ENCODE assay signal across 29 cellular contexts in genomic region chr1:53519412-53519811, GRCh38.
DNase-seq lines count a peak whose midpoint lies in the region; FAIRE-seq and TF ChIP-seq lines count a peak whose summit lies in the region.
"Had no signal": no experiment of that assay in that cellular context is flagged by ENCODE, and none has a peak within 500 bp of the region (broad histone marks: within the 10 kb centered on the region; RNA-seq: fewer than 3 reads in every experiment).

No MANE protein-coding gene starts in this region.

- no peaks in the 10 kb centered on the region for H3K36me3 ChIP-seq in cardiac muscle cell
- H3K36me3 ChIP-seq in right atrium auricular region, result no peaks in the 10 kb centered on the region
- peaks cover 12% of the 10 kb centered on the region for H3K36me3 ChIP-seq in astrocyte (ENCODE audit: insufficient read depth, low read length)
- H3K36me3 ChIP-seq in hepatocyte (replicated peaks; ENCODE audit: insufficient read depth, low read depth), result no peaks in the 10 kb centered on the region
- H3K36me3 ChIP-seq in Karpas-422 (ENCODE audit: insufficient read depth, low read length), result no peaks in the 10 kb centered on the region
- H3K36me3 ChIP-seq: BLaER1 treated with 17β-estradiol and CSF1 and Interleukin-3, amounts not matched to agents 10 nM and 100 nM; heart right ventricle; pancreas; sigmoid colon; WERI-Rb-1 had no signal

- H3K4me1 ChIP-seq in cardiac muscle cell (ENCODE audit: low read depth) (peaks cover 6% of the 10 kb centered on the region), right atrium auricular region (peaks cover 0 to 9% of the 10 kb centered on the region in 2 donors), astrocyte (ENCODE audit: insufficient read depth, low read length) (no peaks in the 10 kb centered on the region), hepatocyte (ENCODE audit: insufficient read depth) (no peaks in the 10 kb centered on the region), Karpas-422 (ENCODE audit: low read length) (no peaks in the 10 kb centered on the region)
- H3K4me1 ChIP-seq: A549, pancreas, sigmoid colon had no signal

- H3K27ac Mint-ChIP-seq in astrocyte (ENCODE audit: unreplicated experiment), result no peak overlapping the region
- H3K27ac Mint-ChIP-seq: activated CD4-positive, alpha-beta T cell treated with anti-CD3 and anti-CD28 coated beads, Interleukin-2, amount 10 ng/mL, durations not matched to agents 24 days and 14 days; activated CD8-positive, alpha-beta memory T cell treated with anti-CD3 and anti-CD28 coated beads, Interleukin-2, amount 10 ng/mL, durations not matched to agents 7 days and 5 days; activated naive CD4-positive, alpha-beta T cell treated with anti-CD3 and anti-CD28 coated beads for 36 hours; activated T-cell treated with anti-CD3 and anti-CD28 coated beads, Interleukin-2, amount 50 U/mL, for 72 hours; H9; natural killer cell; T-helper 2 cell treated with Interferon-gamma antibody and Interleukin-4, amounts not matched to agents 5 μg/mL and 100 μg/mL, for 36 hours had no signal

- no peaks in the 10 kb centered on the region for H3K9me3 Mint-ChIP-seq in astrocyte (ENCODE audit: unreplicated experiment)
- H3K9me3 Mint-ChIP-seq: activated CD4-positive, alpha-beta T cell treated with anti-CD3 and anti-CD28 coated beads, Interleukin-2, amount 10 ng/mL, durations not matched to agents 24 days and 14 days; activated naive CD4-positive, alpha-beta T cell treated with anti-CD3 and anti-CD28 coated beads for 36 hours; activated T-cell treated with anti-CD3 and anti-CD28 coated beads, Interleukin-2, amount 50 U/mL, for 72 hours; natural killer cell; T-helper 2 cell treated with Interferon-gamma antibody and Interleukin-4, amounts not matched to agents 5 μg/mL and 100 μg/mL, for 36 hours had no signal

- no peaks in the 10 kb centered on the region for H3K9me2 ChIP-seq in hepatocyte (replicated peaks; ENCODE audit: insufficient read depth)
- H3K9me2 ChIP-seq in Karpas-422 (replicated peaks; ENCODE audit: insufficient read depth, low read length), result no peaks in the 10 kb centered on the region

- FAIRE-seq in astrocyte (lab: Jason Lieb, UNC), result no peak
- FAIRE-seq: A549, pancreas had no signal

- H3K4me1 Mint-ChIP-seq in astrocyte (ENCODE audit: low read depth, unreplicated experiment), result peaks cover 6% of the 10 kb centered on the region
- H3K4me1 Mint-ChIP-seq: activated CD4-positive, alpha-beta T cell treated with anti-CD3 and anti-CD28 coated beads, Interleukin-2, amount 10 ng/mL, durations not matched to agents 24 days and 14 days; activated CD8-positive, alpha-beta memory T cell treated with anti-CD3 and anti-CD28 coated beads, Interleukin-2, amount 10 ng/mL, durations not matched to agents 7 days and 5 days; natural killer cell had no signal

- H3K4me3 ChIP-seq in cardiac muscle cell (no peak overlapping the region), right atrium auricular region (no peak overlapping the region), astrocyte (ENCODE audit: insufficient read depth, low read depth, low read length) (no peak overlapping the region), hepatocyte (no peak overlapping the region), Karpas-422 (ENCODE audit: low read length) (no peak overlapping the region)
- H3K4me3 ChIP-seq: A549; BLaER1 treated with 17β-estradiol and CSF1 and Interleukin-3, amounts not matched to agents 10 nM and 100 nM; heart right ventricle; pancreas; sigmoid colon had no signal

- no peaks in the 10 kb centered on the region for H3K36me3 Mint-ChIP-seq in astrocyte (ENCODE audit: low read depth, unreplicated experiment)
- H3K36me3 Mint-ChIP-seq: activated CD8-positive, alpha-beta memory T cell treated with anti-CD3 and anti-CD28 coated beads, Interleukin-2, amount 10 ng/mL, durations not matched to agents 7 days and 5 days; natural killer cell had no signal

- H3K27me3 ChIP-seq in cardiac muscle cell (no peaks in the 10 kb centered on the region), right atrium auricular region (no peaks in the 10 kb centered on the region), astrocyte (ENCODE audit: insufficient read depth, low read length) (no peaks in the 10 kb centered on the region), hepatocyte (no peaks in the 10 kb centered on the region), Karpas-422 (ENCODE audit: low read length) (no peaks in the 10 kb centered on the region)
- H3K27me3 ChIP-seq: BLaER1 treated with 17β-estradiol and CSF1 and Interleukin-3, amounts not matched to agents 10 nM and 100 nM; heart right ventricle; pancreas; sigmoid colon had no signal

- DNase-seq in cardiac muscle cell (ENCODE audit: low read depth in 1 of 2, low spot score in 1 of 2), result peak; percentile 39 to 79
- DNase-seq in right atrium auricular region (ENCODE audit: low spot score), result no peak
- peak; percentile 40 for DNase-seq in astrocyte (ENCODE audit: low read depth)
- DNase-seq in myocyte (ENCODE audit: low read depth), result peak; percentile 84
- no peak for DNase-seq in hepatocyte (ENCODE audit: low spot score)
- DNase-seq in Ammon's horn (ENCODE audit: low spot score), result no peak
- no peak for DNase-seq in Karpas-422
- DNase-seq in dedifferentiated amniotic fluid mesenchymal stem cell (ENCODE audit: extremely low spot score), result no peak
- DNase-seq: activated CD4-positive, alpha-beta T cell treated with anti-CD3 and anti-CD28 coated beads, Interleukin-2, amount 10 ng/mL, durations not matched to agents 24 days and 14 days; activated CD8-positive, alpha-beta memory T cell treated with anti-CD3 and anti-CD28 coated beads, Interleukin-2, amount 10 ng/mL, durations not matched to agents 7 days and 5 days; activated naive CD4-positive, alpha-beta T cell treated with anti-CD3 and anti-CD28 coated beads for 36 hours; activated T-cell treated with anti-CD3 and anti-CD28 coated beads, Interleukin-2, amount 50 U/mL, for 72 hours; anterior cingulate cortex; cerebellar nuclear complex; DMS79 treated with DMSO at 0.1 percent for 48 hours; H9; midbrain; natural killer cell; NCI-H1092 treated with DMSO at 0.1 percent for 48 hours; NCI-H1930; NCI-H69; pancreas; sigmoid colon; WERI-Rb-1 had no signal

- H3K9ac ChIP-seq in astrocyte (ENCODE audit: low read length), result no peak overlapping the region
- H3K9ac ChIP-seq in Karpas-422 (ENCODE audit: low read length), result no peak overlapping the region
- H3K9ac ChIP-seq: BLaER1 treated with 17β-estradiol and CSF1 and Interleukin-3, amounts not matched to agents 10 nM and 100 nM had no signal

- H4K20me1 ChIP-seq in astrocyte (ENCODE audit: insufficient read depth, low read length) (peaks cover 89% of the 10 kb centered on the region), hepatocyte (ENCODE audit: insufficient read depth, poor library complexity, severe bottlenecking) (no peaks in the 10 kb centered on the region), Karpas-422 (ENCODE audit: insufficient read depth, low read depth, low read length) (no peaks in the 10 kb centered on the region)

- 45% methylated on average over 8 of the region's 8 CpGs for WGBS in hepatocyte (ENCODE audit: low lambda C conversion rate, missing lambda C conversion rate)

- no peak for TF ChIP-seq CTCF in cardiac muscle cell (IDR thresholded peaks at IDR 0.05; ENCODE audit: low read depth, low read length)
- TF ChIP-seq CTCF in right atrium auricular region (IDR thresholded peaks at IDR 0.05), result no peak
- no peak for TF ChIP-seq CTCF in astrocyte (IDR thresholded peaks at IDR 0.05; ENCODE audit: insufficient read depth, low read depth, low read length)
- no peak for TF ChIP-seq CTCF in hepatocyte (IDR thresholded peaks at IDR 0.05; ENCODE audit: poor library complexity)

- H3K27ac ChIP-seq in cardiac muscle cell, result no peak overlapping the region
- no peak overlapping the region for H3K27ac ChIP-seq in right atrium auricular region
- H3K27ac ChIP-seq in astrocyte (ENCODE audit: low read depth, low read length), result no peak overlapping the region
- H3K27ac ChIP-seq in hepatocyte, result no peak overlapping the region
- H3K27ac ChIP-seq in Karpas-422 (ENCODE audit: low read length), result no peak overlapping the region
- H3K27ac ChIP-seq: A549; BLaER1 treated with 17β-estradiol and CSF1 and Interleukin-3, amounts not matched to agents 10 nM and 100 nM; epithelial cell of prostate; heart right ventricle; pancreas; sigmoid colon had no signal

- H3K27me3 Mint-ChIP-seq in astrocyte (ENCODE audit: low read depth, unreplicated experiment), result peaks cover 50% of the 10 kb centered on the region
- H3K27me3 Mint-ChIP-seq: activated CD4-positive, alpha-beta T cell treated with anti-CD3 and anti-CD28 coated beads, Interleukin-2, amount 10 ng/mL, durations not matched to agents 24 days and 14 days; activated CD8-positive, alpha-beta memory T cell treated with anti-CD3 and anti-CD28 coated beads, Interleukin-2, amount 10 ng/mL, durations not matched to agents 7 days and 5 days had no signal

- H3K79me2 ChIP-seq in astrocyte (ENCODE audit: insufficient read depth, low read length), result no peaks in the 10 kb centered on the region
- H3K79me2 ChIP-seq in hepatocyte, result no peaks in the 10 kb centered on the region
- no peaks in the 10 kb centered on the region for H3K79me2 ChIP-seq in Karpas-422 (ENCODE audit: low read length)

- no peaks in the 10 kb centered on the region for H3K9me3 ChIP-seq in cardiac muscle cell (ENCODE audit: low read depth)
- no peaks in the 10 kb centered on the region for H3K9me3 ChIP-seq in right atrium auricular region
- no peaks in the 10 kb centered on the region for H3K9me3 ChIP-seq in astrocyte (ENCODE audit: insufficient read depth, low read depth, low read length)
- no peaks in the 10 kb centered on the region for H3K9me3 ChIP-seq in hepatocyte (ENCODE audit: low read depth)
- H3K9me3 ChIP-seq in Karpas-422 (ENCODE audit: low read length), result no peaks in the 10 kb centered on the region
- H3K9me3 ChIP-seq: A549; BLaER1 treated with 17β-estradiol and CSF1 and Interleukin-3, amounts not matched to agents 10 nM and 100 nM; heart right ventricle; pancreas; sigmoid colon had no signal

- H3K4me3 Mint-ChIP-seq in astrocyte (ENCODE audit: unreplicated experiment), result no peak overlapping the region
- H3K4me3 Mint-ChIP-seq: activated CD4-positive, alpha-beta T cell treated with anti-CD3 and anti-CD28 coated beads, Interleukin-2, amount 10 ng/mL, durations not matched to agents 24 days and 14 days; activated CD8-positive, alpha-beta memory T cell treated with anti-CD3 and anti-CD28 coated beads, Interleukin-2, amount 10 ng/mL, durations not matched to agents 7 days and 5 days; activated naive CD4-positive, alpha-beta T cell treated with anti-CD3 and anti-CD28 coated beads for 36 hours; activated T-cell treated with anti-CD3 and anti-CD28 coated beads, Interleukin-2, amount 50 U/mL, for 72 hours; H9; natural killer cell; T-helper 2 cell treated with Interferon-gamma antibody and Interleukin-4, amounts not matched to agents 5 μg/mL and 100 μg/mL, for 36 hours had no signal

- no peak overlapping the region for H2AFZ ChIP-seq in astrocyte (ENCODE audit: low read depth, low read length)
- H2AFZ ChIP-seq in hepatocyte, result no peak overlapping the region
- H2AFZ ChIP-seq in Karpas-422 (ENCODE audit: low read length), result no peak overlapping the region

- H3K4me2 ChIP-seq in astrocyte (ENCODE audit: low read length), result no peak overlapping the region
- no peak overlapping the region for H3K4me2 ChIP-seq in hepatocyte
- H3K4me2 ChIP-seq in Karpas-422 (ENCODE audit: low read depth, low read length, poor library complexity, severe bottlenecking), result no peak overlapping the region
- H3K4me2 ChIP-seq: A549; BLaER1 treated with 17β-estradiol and CSF1 and Interleukin-3, amounts not matched to agents 10 nM and 100 nM had no signal

Comparison
In these comparisons a context has a peak if more than half of its experiments do, and no peak if none do; other contexts are left out.
1. DNase-seq: peak in cardiac muscle cell (2 of 2), astrocyte (single experiment) and myocyte (single experiment); none in right atrium auricular region (single experiment), hepatocyte (single experiment), Ammon's horn (single experiment), Karpas-422 (single experiment) and dedifferentiated amniotic fluid mesenchymal stem cell (single experiment).